7 cellular contexts compared by ENCODE assay signal in genomic region chr12:54759751-54760150, GRCh38.
DNase-seq lines count a peak whose midpoint lies in the region; ATAC-seq and TF ChIP-seq lines count a peak whose summit lies in the region.

No MANE protein-coding gene starts in this region.

- H3K4me3 ChIP-seq in iPS DF 6.9 (ENCODE audit: low read length) (no peak overlapping the region), heart right ventricle (no peak overlapping the region)

- WGBS in iPS DF 6.9 (ENCODE audit: insufficient coverage, insufficient read length): no CpG with 5 or more reads among the region's 1 CpG
- 30 to 33% methylated on average over 1 of the region's 1 CpG for WGBS in heart right ventricle, 2 donors

- intact Hi-C loops in heart right ventricle (cut with DNase I): no loop called here

- H3K4me1 ChIP-seq in iPS DF 6.9 (ENCODE audit: control insufficient read depth, insufficient read depth, low read length): no peaks in the 10 kb centered on the region
- no peaks in the 10 kb centered on the region for H3K4me1 ChIP-seq in heart right ventricle

- DNase-seq in GM03348 (ENCODE audit: low spot score) (peak; percentile 35), RKO (ENCODE audit: low spot score) (peak; percentile 52), iPS DF 6.9 (ENCODE audit: low read depth, low spot score) (peak; percentile 50), heart right ventricle (no peak)

- peak; percentile 78 for ATAC-seq in HG02981 (IDR thresholded peaks at IDR 0.05; ENCODE audit: unreplicated experiment)
- ATAC-seq in HG02852 (IDR thresholded peaks at IDR 0.05; ENCODE audit: unreplicated experiment): no peak
- no peak for ATAC-seq in heart right ventricle
- no peak for ATAC-seq in HG02870 (IDR thresholded peaks at IDR 0.05; ENCODE audit: unreplicated experiment)

- H3K36me3 ChIP-seq in iPS DF 6.9 (ENCODE audit: control insufficient read depth, insufficient read depth, low read length): no peaks in the 10 kb centered on the region
- no peaks in the 10 kb centered on the region for H3K36me3 ChIP-seq in heart right ventricle

- no peaks in the 10 kb centered on the region for H3K9me3 ChIP-seq in iPS DF 6.9 (ENCODE audit: control insufficient read depth, insufficient read depth, low read length)
- peaks cover 0 to 16% (median 3%) of the 10 kb centered on the region in 11 donors for H3K9me3 ChIP-seq in heart right ventricle

- TF ChIP-seq CTCF in heart right ventricle (IDR thresholded peaks at IDR 0.05): peak in 1 of 9 donors; percentile 35

- no peak overlapping the region for H3K27ac ChIP-seq in iPS DF 6.9 (ENCODE audit: low read length)
- no peak overlapping the region for H3K27ac ChIP-seq in heart right ventricle

- H3K27me3 ChIP-seq in iPS DF 6.9 (ENCODE audit: control insufficient read depth, insufficient read depth, low read length): no peaks in the 10 kb centered on the region
- peaks cover 0 to 37% (median 8%) of the 10 kb centered on the region in 7 donors for H3K27me3 ChIP-seq in heart right ventricle

Comparison
In these comparisons a context has a peak if more than half of its experiments do, and no peak if none do; other contexts are left out.
1. DNase-seq: peak in GM03348 (single experiment), RKO (single experiment) and iPS DF 6.9 (single experiment); none in heart right ventricle (0 of 2).